10 cellular contexts compared by ENCODE assay signal in genomic region chr12:91327889-91328288, GRCh38.
DNase-seq lines count a peak whose midpoint lies in the region; ATAC-seq and TF ChIP-seq lines count a peak whose summit lies in the region.
"Had no signal": no experiment of that assay in that cellular context is flagged by ENCODE, and none has a peak within 500 bp of the region (broad histone marks: within the 10 kb centered on the region; RNA-seq: fewer than 3 reads in every experiment).

No MANE protein-coding gene starts in this region.

- H2AFZ ChIP-seq in hepatocyte: no peak overlapping the region

- H3K4me2 ChIP-seq in hepatocyte: no peak overlapping the region

- no peaks in the 10 kb centered on the region for H3K9me3 ChIP-seq in hepatocyte (ENCODE audit: low read depth)
- no peaks in the 10 kb centered on the region for H3K9me3 ChIP-seq in colonic mucosa

- H3K36me3 ChIP-seq in hepatocyte (replicated peaks; ENCODE audit: insufficient read depth, low read depth) (no peaks in the 10 kb centered on the region), colonic mucosa (no peaks in the 10 kb centered on the region)

- H3K4me1 ChIP-seq in hepatocyte (ENCODE audit: insufficient read depth) (peaks cover 4% of the 10 kb centered on the region), colonic mucosa (no peaks in the 10 kb centered on the region)

- intact Hi-C loops in colonic mucosa (cut with DNase I): loop anchor here (5.0 kb wide), 1 partner anchor 151 kb away; no protein-coding TSS in a partner anchor

- no peak for DNase-seq in HEK293T (ENCODE audit: extremely low spot score)
- no peak for DNase-seq in hepatocyte (ENCODE audit: low spot score)
- peak; percentile 46 for DNase-seq in stromal cell of bone marrow (ENCODE audit: low read depth)
- no peak for DNase-seq in colonic mucosa
- DNase-seq in NCI-H510A (lab: John Stamatoyannopoulos, UW): no peak
- no peak for DNase-seq in COLO829 (ENCODE audit: low spot score)
- DNase-seq: activated CD8-positive, alpha-beta T cell treated with anti-CD3 and anti-CD28 coated beads for 36 hours; NCI-H1048; SIG-M5 had no signal

- peak; percentile 57 for ATAC-seq in SK-N-SH treated with all-trans-retinoic acid at 6 μM for 48 hours
- ATAC-seq: activated CD8-positive, alpha-beta T cell treated with anti-CD3 and anti-CD28 coated beads for 36 hours had no signal

- POLR2A ChIA-PET in HEK293T (lab: Yijun Ruan, JAX): no interaction called here

- no peaks in the 10 kb centered on the region for H3K79me2 ChIP-seq in hepatocyte

- CTCF ChIA-PET in HEK293T (lab: Yijun Ruan, JAX): interaction anchor here (1.5 kb wide), 1 partner anchor 151 kb away, joined by 5 read pairs; no protein-coding TSS in a partner anchor

- no peak overlapping the region for H3K9ac ChIP-seq in colonic mucosa (ENCODE audit: low read depth in 2 of 2, low read length in 2 of 2)

- no peaks in the 10 kb centered on the region for H4K20me1 ChIP-seq in hepatocyte (ENCODE audit: insufficient read depth, poor library complexity, severe bottlenecking)

- H3K4me3 ChIP-seq in hepatocyte (no peak overlapping the region), colonic mucosa (no peak overlapping the region)

- H3K9me2 ChIP-seq in hepatocyte (replicated peaks; ENCODE audit: insufficient read depth): no peaks in the 10 kb centered on the region

- H3K27ac ChIP-seq in hepatocyte (peak overlapping the region; percentile 74), colonic mucosa (no peak overlapping the region)

- WGBS in hepatocyte (ENCODE audit: low lambda C conversion rate, missing lambda C conversion rate): 65% methylated on average over 3 of the region's 3 CpGs

- no peak for TF ChIP-seq CTCF in hepatocyte (IDR thresholded peaks at IDR 0.05; ENCODE audit: poor library complexity)
- no peak for TF ChIP-seq CTCF in colonic mucosa (IDR thresholded peaks at IDR 0.05)

- H3K27me3 ChIP-seq in hepatocyte (no peaks in the 10 kb centered on the region), colonic mucosa (no peaks in the 10 kb centered on the region)

TF ChIP-seq in HEK293T, 16 proteins besides CTCF, POLR2A, EP300 and RAD21:
- no peak for TF ChIP-seq ZNF384 (IDR thresholded peaks at IDR 0.05)
- TF ChIP-seq, protein P1, sequence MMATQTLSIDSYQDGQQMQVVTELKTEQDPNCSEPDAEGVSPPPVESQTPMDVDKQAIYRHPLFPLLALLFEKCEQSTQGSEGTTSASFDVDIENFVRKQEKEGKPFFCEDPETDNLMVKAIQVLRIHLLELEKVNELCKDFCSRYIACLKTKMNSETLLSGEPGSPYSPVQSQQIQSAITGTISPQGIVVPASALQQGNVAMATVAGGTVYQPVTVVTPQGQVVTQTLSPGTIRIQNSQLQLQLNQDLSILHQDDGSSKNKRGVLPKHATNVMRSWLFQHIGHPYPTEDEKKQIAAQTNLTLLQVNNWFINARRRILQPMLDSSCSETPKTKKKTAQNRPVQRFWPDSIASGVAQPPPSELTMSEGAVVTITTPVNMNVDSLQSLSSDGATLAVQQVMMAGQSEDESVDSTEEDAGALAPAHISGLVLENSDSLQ (IDR thresholded peaks at IDR 0.05): 0 out of 2 replicates have a peak, but pooled peaks have one; percentile 3

TF ChIP-seq in SK-N-SH treated with all-trans-retinoic acid at 6 μM for 48 hours, 23 proteins besides CTCF, POLR2A, EP300 and RAD21:
- no peak for TF ChIP-seq PPARA (CRISPR knock-in tag; IDR thresholded peaks at IDR 0.05; ENCODE audit: borderline replicate concordance)
- TF ChIP-seq ISL1 (CRISPR knock-in tag; IDR thresholded peaks at IDR 0.05): peak; percentile 75
